ENCODE assay signal across 25 cellular contexts in genomic region chr5:163448491-163448890, GRCh38. TPM values are rescaled to one million over a fixed set of nuclear protein-coding genes. Genes with fewer than 3 reads are reported as not detected.
DNase-seq lines count a peak whose midpoint lies in the region; ATAC-seq, FAIRE-seq and TF ChIP-seq lines count a peak whose summit lies in the region.
"Had no signal": no experiment of that assay in that cellular context is flagged by ENCODE, and none has a peak within 500 bp of the region (broad histone marks: within the 10 kb centered on the region; RNA-seq: fewer than 3 reads in every experiment).

No MANE protein-coding gene starts in this region.

- FAIRE-seq in K562 (lab: Jason Lieb, UNC) = no peak
- peak; percentile 17 for FAIRE-seq in pancreas (lab: Jason Lieb, UNC)
- FAIRE-seq: GM19239 had no signal

- no peaks in the 10 kb centered on the region for H4K20me1 ChIP-seq in GM23338 (replicated peaks; ENCODE audit: insufficient read depth)
- H4K20me1 ChIP-seq in K562 (replicated peaks; ENCODE audit: control insufficient read depth, insufficient read depth, low read length) = no peaks in the 10 kb centered on the region

- no peaks in the 10 kb centered on the region for H3K27me3 Mint-ChIP-seq in activated T-cell treated with anti-CD3 and anti-CD28 coated beads, Interleukin-2, amount 50 U/mL, for 72 hours (ENCODE audit: low read depth)
- no peaks in the 10 kb centered on the region for H3K27me3 Mint-ChIP-seq in GM23338 (ENCODE audit: insufficient read depth, low read depth, poor library complexity)
- no peaks in the 10 kb centered on the region for H3K27me3 Mint-ChIP-seq in MCF 10A (ENCODE audit: insufficient read depth, unreplicated experiment)
- H3K27me3 Mint-ChIP-seq: CD4-positive, alpha-beta memory T cell had no signal

- H3K27ac Mint-ChIP-seq in activated T-cell treated with anti-CD3 and anti-CD28 coated beads, Interleukin-2, amount 50 U/mL, for 72 hours = peak overlapping the region; percentile 82
- H3K27ac Mint-ChIP-seq in GM23338 (0 out of 2 replicates have a peak overlapping the region, but pooled peaks have one; percentile 45), MCF 10A (ENCODE audit: low read depth, unreplicated experiment) (no peak overlapping the region)

- POLR2A ChIA-PET in K562 (lab: Yijun Ruan, JAX) (interaction anchor here (1.4 to 4.5 kb wide), 3 partner anchors 9 to 11 kb away, joined by 3 to 43 read pairs (median 4); partner anchors contain the start of genes CCNG1, HMMR and NUDCD2), MCF 10A (lab: Yijun Ruan, JAX) (interaction anchor here (0.8 to 5.4 kb wide), 6 partner anchors 10 to 60 kb away, joined by 3 to 80 read pairs (median 9); partner anchors contain the start of genes CCNG1, HMMR and NUDCD2)

- H3F3A ChIP-seq in GM23338 (replicated peaks; ENCODE audit: low read depth) = peaks cover 4% of the 10 kb centered on the region; the same call in 1 of the 2 replicates

- no peaks in the 10 kb centered on the region for H3K27me3 ChIP-seq in GM23338 (ENCODE audit: insufficient read depth)
- H3K27me3 ChIP-seq in K562 (ENCODE audit: control insufficient read depth in 2 of 2, insufficient read depth in 2 of 2, low read length in 2 of 2) = no peaks in the 10 kb centered on the region
- H3K27me3 ChIP-seq in pancreas = no peaks in the 10 kb centered on the region
- H3K27me3 ChIP-seq: BLaER1, SJSA1 had no signal

- TF ChIP-seq RAD21 in K562 (CRISPR knock-in tag; conservative IDR thresholded peaks at IDR 0.05 in 1 of 2, IDR thresholded peaks at IDR 0.05 in 1 of 2) = no peak

- H3K4me3 Mint-ChIP-seq in activated T-cell treated with anti-CD3 and anti-CD28 coated beads, Interleukin-2, amount 50 U/mL, for 72 hours = no peak overlapping the region
- H3K4me3 Mint-ChIP-seq in GM23338 = no peak overlapping the region
- no peak overlapping the region for H3K4me3 Mint-ChIP-seq in MCF 10A (ENCODE audit: unreplicated experiment)
- H3K4me3 Mint-ChIP-seq: CD4-positive, alpha-beta memory T cell had no signal

- H3K79me2 ChIP-seq in GM23338 (replicated peaks; ENCODE audit: insufficient read depth) (0 out of 2 replicates have a peak, but pooled peaks cover 4% of the 10 kb centered on the region), K562 (ENCODE audit: control insufficient read depth, insufficient read depth, low read length) (peaks cover 13% of the 10 kb centered on the region; the same call in 2 of the 3 replicates)

- BruUV-seq in K562 (replicated peaks; lab: Mats Ljungman, UMichigan) (no TSS peak), MCF 10A (replicated peaks; lab: Mats Ljungman, UMichigan) (no TSS peak)

- H3K36me3 ChIP-seq in GM23338 (ENCODE audit: insufficient read depth) = peaks cover 29% of the 10 kb centered on the region
- peaks cover 82% of the 10 kb centered on the region for H3K36me3 ChIP-seq in K562 (ENCODE audit: control insufficient read depth, insufficient read depth, low read length)
- H3K36me3 ChIP-seq in pancreas = peaks cover 9 to 46% (median 21%) of the 10 kb centered on the region in 3 donors

- H3K4me2 ChIP-seq in GM23338 (no peak overlapping the region), K562 (ENCODE audit: insufficient read depth, low read length) (no peak overlapping the region)
- H3K4me2 ChIP-seq: BLaER1, KMS-11 had no signal

- no peaks in the 10 kb centered on the region for H3K9me3 Mint-ChIP-seq in activated T-cell treated with anti-CD3 and anti-CD28 coated beads, Interleukin-2, amount 50 U/mL, for 72 hours
- H3K9me3 Mint-ChIP-seq in GM23338 (no peaks in the 10 kb centered on the region), MCF 10A (ENCODE audit: unreplicated experiment) (no peaks in the 10 kb centered on the region)
- H3K9me3 Mint-ChIP-seq: CD4-positive, alpha-beta memory T cell had no signal

- H3K27ac ChIP-seq in GM23338 (ENCODE audit: low read depth) = no peak overlapping the region
- no peak overlapping the region for H3K27ac ChIP-seq in K562 (ENCODE audit: extremely low read depth, low read depth, low read length)
- no peak overlapping the region for H3K27ac ChIP-seq in pancreas
- H3K27ac ChIP-seq: BLaER1, HL-60, KMS-11, SJSA1 had no signal

- in situ Hi-C loops in K562 (cut with MboI) = no loop called here

- 0 out of 2 replicates have a peak, but pooled peaks have one; percentile 22 for TF ChIP-seq POLR2A in K562 (conservative IDR thresholded peaks at IDR 0.05)

- H3K9me3 ChIP-seq in K562 (replicated peaks; ENCODE audit: control insufficient read depth, insufficient read depth, low read depth, low read length) (no peaks in the 10 kb centered on the region), pancreas (no peaks in the 10 kb centered on the region)
- H3K9me3 ChIP-seq: BLaER1, SJSA1 had no signal

- no peak for DNase-seq in activated T-cell treated with anti-CD3 and anti-CD28 coated beads, Interleukin-2, amount 50 U/mL, for 72 hours
- no peak for DNase-seq in activated T-cell treated with anti-CD3 and anti-CD28 coated beads, Interleukin-2, amount 50 U/mL, for 1 hour
- DNase-seq in GM23338 (ENCODE audit: low spot score) (no peak), K562 (ENCODE audit: extremely low read depth in 1 of 4, low spot score in 3 of 4) (no peak), pancreas (no peak), NCI-H526 (lab: John Stamatoyannopoulos, UW) (no peak), DMS 273 treated with DMSO at 0.1 percent for 48 hours (lab: John Stamatoyannopoulos, UW) (no peak), MCF 10A (ENCODE audit: unreplicated experiment) (no peak)
- DNase-seq: ACHN; CD4-positive, alpha-beta memory T cell; DMS153; GDM1; NCI-H1105; NCI-H146; NCI-H2029 treated with DMSO at 0.1 percent for 48 hours; NCI-H2171; NCI-H345; NCI-H524; NCI-H82 had no signal

- no peak overlapping the region for H2AFZ ChIP-seq in GM23338
- no peak overlapping the region for H2AFZ ChIP-seq in K562 (ENCODE audit: low read depth, low read length)

- TF ChIP-seq EP300 in K562 (IDR thresholded peaks at IDR 0.05; ENCODE audit: low read length) = no peak

- no peaks in the 10 kb centered on the region for H3K9me1 ChIP-seq in K562 (ENCODE audit: control insufficient read depth, insufficient read depth, low read length)

- no peak for ATAC-seq in activated T-cell treated with anti-CD3 and anti-CD28 coated beads, Interleukin-2, amount 50 U/mL, for 72 hours (replicated peaks in 1 of 2)
- no peak for ATAC-seq in GM23338
- ATAC-seq in K562 = no peak
- ATAC-seq in pancreas = no peak
- ATAC-seq: Right ventricle myocardium inferior had no signal

- peaks cover 14 to 37% of the 10 kb centered on the region in 2 donors for H3K36me3 Mint-ChIP-seq in activated T-cell treated with anti-CD3 and anti-CD28 coated beads, Interleukin-2, amount 50 U/mL, for 72 hours (ENCODE audit: insufficient read depth in 2 of 2)
- peaks cover 69% of the 10 kb centered on the region for H3K36me3 Mint-ChIP-seq in GM23338 (ENCODE audit: low read depth)
- peaks cover 99% of the 10 kb centered on the region for H3K36me3 Mint-ChIP-seq in MCF 10A (ENCODE audit: insufficient read depth, unreplicated experiment)

- TF ChIP-seq CTCF in GM23338 (conservative IDR thresholded peaks at IDR 0.05; ENCODE audit: low read depth in 2 of 2) (no peak), K562 (IDR thresholded peaks at IDR 0.05 in 2 of 3, conservative IDR thresholded peaks at IDR 0.05 in 1 of 3; ENCODE audit: insufficient read depth in 2 of 3, low read depth in 1 of 3, low read length in 3 of 3) (no peak), pancreas (IDR thresholded peaks at IDR 0.05) (no peak), MCF 10A (IDR thresholded peaks at IDR 0.05; ENCODE audit: unreplicated experiment) (no peak)

- no peaks in the 10 kb centered on the region for H3K4me1 Mint-ChIP-seq in activated T-cell treated with anti-CD3 and anti-CD28 coated beads, Interleukin-2, amount 50 U/mL, for 72 hours (ENCODE audit: low read depth)
- H3K4me1 Mint-ChIP-seq in GM23338 = peaks cover 2% of the 10 kb centered on the region; the same call in 1 of the 3 replicates
- H3K4me1 Mint-ChIP-seq in MCF 10A (ENCODE audit: insufficient read depth, unreplicated experiment) = no peaks in the 10 kb centered on the region

- no peaks in the 10 kb centered on the region for H3K9me2 ChIP-seq in GM23338 (ENCODE audit: insufficient read depth)

- no peak overlapping the region for H3K9ac ChIP-seq in K562 (ENCODE audit: insufficient read depth in 1 of 2, low read depth in 2 of 2, low read length in 2 of 2)
- H3K9ac ChIP-seq: BLaER1, KMS-11 had no signal

- CTCF ChIA-PET in K562 (lab: Yijun Ruan, JAX; ENCODE audit: low intra/inter-chr PET ratio) (no interaction called here), MCF 10A (lab: Yijun Ruan, JAX) (interaction anchor here (1.5 kb wide), 1 partner anchor 13 kb away, joined by 4 read pairs; no protein-coding TSS in a partner anchor)

- no peak overlapping the region for H3K4me3 ChIP-seq in GM23338
- H3K4me3 ChIP-seq in K562 = no peak overlapping the region
- H3K4me3 ChIP-seq in pancreas = no peak overlapping the region
- H3K4me3 ChIP-seq: BLaER1, SJSA1 had no signal

- intact Hi-C loops in K562 (cut with micrococcal nuclease) = no loop called here
- intact Hi-C loops in pancreas (cut with DNase I) = no loop called here
- intact Hi-C loops in MCF 10A (cut with micrococcal nuclease) = no loop called here

- no peaks in the 10 kb centered on the region for H3K4me1 ChIP-seq in GM23338 (ENCODE audit: insufficient read depth)
- H3K4me1 ChIP-seq in K562 (replicated peaks in 1 of 2; ENCODE audit: control insufficient read depth in 2 of 2, insufficient read depth in 2 of 2, low read length in 2 of 2) = no peaks in the 10 kb centered on the region
- H3K4me1 ChIP-seq in pancreas = no peaks in the 10 kb centered on the region
- H3K4me1 ChIP-seq: BLaER1, SJSA1 had no signal

RNA-seq across cellular contexts. Expression of gene CCNG1, which starts 11.1 kb away (rescaled TPM):
- 100 to 1,000 TPM; 236 to 261 TPM for total RNA-seq in activated T-cell treated with anti-CD3 and anti-CD28 coated beads, Interleukin-2, amount 50 U/mL, for 72 hours
- 487 and 496 TPM in 2 replicates for total RNA-seq in GM23338 (2014; rRNA removed; shearing (Covaris generic))
- polyA plus RNA-seq in GM23338 (2016; fragmentation: Nextera tagmentation; extraction: Ambion mirVana) (431 and 489 TPM in 2 replicates), K562 (2011; rRNA removed) (293 and 356 TPM in 2 replicates), K562 (2014; fragmentation: Illumina TruSeq; extraction: Trizol) (184 and 217 TPM in 2 replicates), K562 (2014; fragmentation: Nextera tagmentation; extraction: Ambion mirVana) (100 to 1,000 TPM; 254 to 290 TPM), K562 (2014; rRNA removed) (101 and 121 TPM in 2 replicates), pancreas (10 to 100 TPM; 55.1 to 68.6 TPM)
- total RNA-seq in K562 (2011; cell fraction: chromatin; rRNA removed; ENCODE audit: low replicate concordance) = 46.7 and 153 TPM in 2 replicates
- total RNA-seq in K562 (2011; cell fraction: nucleolus; rRNA removed) = 21.3 and 35.3 TPM in 2 replicates
- total RNA-seq in K562 (2011; cell fraction: nucleoplasm; rRNA removed) = 54.8 and 92.8 TPM in 2 replicates
- total RNA-seq in K562 (2014; rRNA removed) (121 and 122 TPM in 2 replicates), K562 (2014; rRNA removed; fragmentation: Illumina TruSeq; extraction: Trizol) (245 and 271 TPM in 2 replicates), K562 (2015; rRNA removed; fragmentation: Illumina TruSeq; extraction: Trizol) (238 and 259 TPM in 2 replicates), K562 (2021) (180 and 184 TPM in 2 replicates), pancreas (100 to 1,000 TPM in 5 of 6 donors, 10 to 100 TPM in 1; 95.4 to 222 (median 154) TPM), MCF 10A (2022) (169 and 196 TPM in 2 replicates)
- polyA plus RNA-seq in K562 (2011; cell fraction: cytosol; rRNA removed) = 37.8 and 116 TPM in 2 replicates
- polyA plus RNA-seq in K562 (2011; cell fraction: nucleus; rRNA removed) = 94.3 and 254 TPM in 2 replicates
- 171 and 344 TPM in 2 replicates for polyA plus RNA-seq in K562 (2012)
- 286 and 479 TPM in 2 replicates for polyA minus RNA-seq in K562 (2011; rRNA and poly(A)+ RNA removed)
- polyA minus RNA-seq in K562 (2011; cell fraction: cytosol; rRNA and poly(A)+ RNA removed) = 124 and 144 TPM in 2 replicates
- polyA minus RNA-seq in K562 (2011; cell fraction: nucleus; rRNA and poly(A)+ RNA removed) = 29.1 and 78.5 TPM in 2 replicates

RNA-seq across cellular contexts. Expression of gene NUDCD2, which starts 11.4 kb away (rescaled TPM):
- 10 to 100 TPM; 50.2 to 58.0 TPM for total RNA-seq in activated T-cell treated with anti-CD3 and anti-CD28 coated beads, Interleukin-2, amount 50 U/mL, for 72 hours
- 14.6 and 23.2 TPM in 2 replicates for total RNA-seq in GM23338 (2014; rRNA removed; shearing (Covaris generic))
- 112 and 123 TPM in 2 replicates for polyA plus RNA-seq in GM23338 (2016; fragmentation: Nextera tagmentation; extraction: Ambion mirVana)
- total RNA-seq in K562 (2011; cell fraction: chromatin; rRNA removed; ENCODE audit: low replicate concordance) = 18.1 and 50.6 TPM in 2 replicates
- 20.3 and 22.2 TPM in 2 replicates for total RNA-seq in K562 (2011; cell fraction: nucleolus; rRNA removed)
- 44.2 and 69.5 TPM in 2 replicates for total RNA-seq in K562 (2011; cell fraction: nucleoplasm; rRNA removed)
- total RNA-seq in K562 (2014; rRNA removed) = 25.9 and 43.5 TPM in 2 replicates
- total RNA-seq in K562 (2014; rRNA removed; fragmentation: Illumina TruSeq; extraction: Trizol) = 35.5 and 37.3 TPM in 2 replicates
- 52.0 and 52.3 TPM in 2 replicates for total RNA-seq in K562 (2015; rRNA removed; fragmentation: Illumina TruSeq; extraction: Trizol)
- 64.9 and 76.9 TPM in 2 replicates for total RNA-seq in K562 (2021)
- 44.1 and 51.8 TPM in 2 replicates for polyA plus RNA-seq in K562 (2011; rRNA removed)
- polyA plus RNA-seq in K562 (2011; cell fraction: cytosol; rRNA removed) = 5.7 and 14.6 TPM in 2 replicates
- polyA plus RNA-seq in K562 (2011; cell fraction: nucleus; rRNA removed) = 17.8 and 23.6 TPM in 2 replicates
- polyA plus RNA-seq in K562 (2012) = 34.9 and 46.6 TPM in 2 replicates
- 32.5 and 50.4 TPM in 2 replicates for polyA plus RNA-seq in K562 (2014; fragmentation: Illumina TruSeq; extraction: Trizol)
- polyA plus RNA-seq in K562 (2014; fragmentation: Nextera tagmentation; extraction: Ambion mirVana) = 10 to 100 TPM; 14.6 to 22.5 TPM
- polyA plus RNA-seq in K562 (2014; rRNA removed) = 29.1 and 38.4 TPM in 2 replicates
- 22.7 and 29.5 TPM in 2 replicates for polyA minus RNA-seq in K562 (2011; rRNA and poly(A)+ RNA removed)
- 8.8 and 13.9 TPM in 2 replicates for polyA minus RNA-seq in K562 (2011; cell fraction: cytosol; rRNA and poly(A)+ RNA removed)
- polyA minus RNA-seq in K562 (2011; cell fraction: nucleus; rRNA and poly(A)+ RNA removed) = 19.5 and 47.7 TPM in 2 replicates
- 10 to 100 TPM in 3 of 6 donors, 1 to 10 TPM in 3; 8.7 to 14.8 (median 10.2) TPM for total RNA-seq in pancreas
- 1 to 10 TPM; 2.8 to 5.7 TPM for polyA plus RNA-seq in pancreas
- total RNA-seq in MCF 10A (2022) = 57.8 and 68.0 TPM in 2 replicates

RNA-seq across cellular contexts. Expression of gene HMMR, which starts 11.9 kb away (rescaled TPM):
- 10 to 100 TPM; 87.2 to 88.1 TPM for total RNA-seq in activated T-cell treated with anti-CD3 and anti-CD28 coated beads, Interleukin-2, amount 50 U/mL, for 72 hours
- 54.8 and 77.9 TPM in 2 replicates for total RNA-seq in GM23338 (2014; rRNA removed; shearing (Covaris generic))
- 120 and 163 TPM in 2 replicates for polyA plus RNA-seq in GM23338 (2016; fragmentation: Nextera tagmentation; extraction: Ambion mirVana)
- 19.9 and 66.6 TPM in 2 replicates for total RNA-seq in K562 (2011; cell fraction: chromatin; rRNA removed; ENCODE audit: low replicate concordance)
- total RNA-seq in K562 (2011; cell fraction: nucleolus; rRNA removed) = 9.0 and 11.3 TPM in 2 replicates
- 24.3 and 29.8 TPM in 2 replicates for total RNA-seq in K562 (2011; cell fraction: nucleoplasm; rRNA removed)
- total RNA-seq in K562 (2014; rRNA removed) = 69.9 and 90.8 TPM in 2 replicates
- 133 and 155 TPM in 2 replicates for total RNA-seq in K562 (2014; rRNA removed; fragmentation: Illumina TruSeq; extraction: Trizol)
- 102 and 107 TPM in 2 replicates for total RNA-seq in K562 (2015; rRNA removed; fragmentation: Illumina TruSeq; extraction: Trizol)
- 73.8 and 74.9 TPM in 2 replicates for total RNA-seq in K562 (2021)
- 54.0 and 90.8 TPM in 2 replicates for polyA plus RNA-seq in K562 (2011; rRNA removed)
- 8.2 and 22.0 TPM in 2 replicates for polyA plus RNA-seq in K562 (2011; cell fraction: cytosol; rRNA removed)
- 13.8 and 18.3 TPM in 2 replicates for polyA plus RNA-seq in K562 (2011; cell fraction: nucleus; rRNA removed)
- polyA plus RNA-seq in K562 (2012) = 63.8 and 71.3 TPM in 2 replicates
- polyA plus RNA-seq in K562 (2014; fragmentation: Illumina TruSeq; extraction: Trizol) = 90.0 and 123 TPM in 2 replicates
- 10 to 100 TPM; 81.7 to 86.0 TPM for polyA plus RNA-seq in K562 (2014; fragmentation: Nextera tagmentation; extraction: Ambion mirVana)
- polyA plus RNA-seq in K562 (2014; rRNA removed) = 71.5 and 81.0 TPM in 2 replicates
- polyA minus RNA-seq in K562 (2011; rRNA and poly(A)+ RNA removed) = 83.0 and 83.6 TPM in 2 replicates
- 30.4 and 37.2 TPM in 2 replicates for polyA minus RNA-seq in K562 (2011; cell fraction: cytosol; rRNA and poly(A)+ RNA removed)
- 14.5 and 29.0 TPM in 2 replicates for polyA minus RNA-seq in K562 (2011; cell fraction: nucleus; rRNA and poly(A)+ RNA removed)
- total RNA-seq in pancreas = under 1 TPM in 5 of 6 donors, not detected in 1; 0.14 to 0.84 (median 0.38) TPM
- under 1 TPM; 0.07 to 0.08 TPM for polyA plus RNA-seq in pancreas
- total RNA-seq in MCF 10A (2022) = 29.3 and 43.5 TPM in 2 replicates

RNA-seq across cellular contexts. Expression of gene MAT2B, which starts 56.9 kb away (rescaled TPM):
- total RNA-seq in activated T-cell treated with anti-CD3 and anti-CD28 coated beads, Interleukin-2, amount 50 U/mL, for 72 hours = 100 to 1,000 TPM; 103 to 121 TPM
- 110 and 120 TPM in 2 replicates for total RNA-seq in GM23338 (2014; rRNA removed; shearing (Covaris generic))
- 75.7 and 81.4 TPM in 2 replicates for polyA plus RNA-seq in GM23338 (2016; fragmentation: Nextera tagmentation; extraction: Ambion mirVana)
- 14.7 and 30.8 TPM in 2 replicates for total RNA-seq in K562 (2011; cell fraction: chromatin; rRNA removed; ENCODE audit: low replicate concordance)
- 7.8 and 10.1 TPM in 2 replicates for total RNA-seq in K562 (2011; cell fraction: nucleolus; rRNA removed)
- total RNA-seq in K562 (2011; cell fraction: nucleoplasm; rRNA removed) = 20.1 and 30.2 TPM in 2 replicates
- total RNA-seq in K562 (2014; rRNA removed) = 32.0 and 37.8 TPM in 2 replicates
- total RNA-seq in K562 (2014; rRNA removed; fragmentation: Illumina TruSeq; extraction: Trizol) = 51.0 and 59.0 TPM in 2 replicates
- total RNA-seq in K562 (2015; rRNA removed; fragmentation: Illumina TruSeq; extraction: Trizol) = 34.3 and 39.7 TPM in 2 replicates
- 43.0 and 43.6 TPM in 2 replicates for total RNA-seq in K562 (2021)
- 40.3 and 40.8 TPM in 2 replicates for polyA plus RNA-seq in K562 (2011; rRNA removed)
- polyA plus RNA-seq in K562 (2011; cell fraction: cytosol; rRNA removed) = 11.1 and 19.7 TPM in 2 replicates
- polyA plus RNA-seq in K562 (2011; cell fraction: nucleus; rRNA removed) = 10.6 and 15.7 TPM in 2 replicates
- 34.4 and 49.6 TPM in 2 replicates for polyA plus RNA-seq in K562 (2012)
- 50.5 and 51.9 TPM in 2 replicates for polyA plus RNA-seq in K562 (2014; fragmentation: Illumina TruSeq; extraction: Trizol)
- polyA plus RNA-seq in K562 (2014; fragmentation: Nextera tagmentation; extraction: Ambion mirVana) = 10 to 100 TPM; 47.1 to 57.7 TPM
- 39.0 and 39.2 TPM in 2 replicates for polyA plus RNA-seq in K562 (2014; rRNA removed)
- 29.5 and 36.6 TPM in 2 replicates for polyA minus RNA-seq in K562 (2011; rRNA and poly(A)+ RNA removed)
- polyA minus RNA-seq in K562 (2011; cell fraction: cytosol; rRNA and poly(A)+ RNA removed) = 13.2 and 14.2 TPM in 2 replicates
- polyA minus RNA-seq in K562 (2011; cell fraction: nucleus; rRNA and poly(A)+ RNA removed) = 7.1 and 12.0 TPM in 2 replicates
- total RNA-seq in pancreas = 10 to 100 TPM in 5 of 6 donors, 1 to 10 TPM in 1; 9.2 to 34.6 (median 15.9) TPM
- 10 to 100 TPM in 1 of 2 donors, 1 to 10 TPM in 1; 9.8 to 21.1 TPM for polyA plus RNA-seq in pancreas
- total RNA-seq in MCF 10A (2022) = 67.5 and 70.9 TPM in 2 replicates

Comparison
In these comparisons a context has a peak if more than half of its experiments do, and no peak if none do; other contexts are left out.
1. RNA of gene HMMR, which starts 11.9 kb away (total RNA-seq): 9.0 to 155 TPM in K562, 87.2 to 88.1 TPM in activated T-cell treated with anti-CD3 and anti-CD28 coated beads, Interleukin-2, amount 50 U/mL, for 72 hours, 54.8 to 77.9 TPM in GM23338 and 29.3 to 43.5 TPM in MCF 10A; 0.14 to 0.84 TPM in pancreas; every median in the first group is over 4 times any median in the second.